8 cellular contexts compared by ENCODE assay signal in genomic region chr9:109641079-109641659, GRCh38.
DNase-seq lines count a peak whose midpoint lies in the region; ATAC-seq and TF ChIP-seq lines count a peak whose summit lies in the region.

No MANE protein-coding gene starts in this region.

- no peak overlapping the region for H4K91ac ChIP-seq in IMR-90 (ENCODE audit: insufficient read depth, low read depth, low read length)

- H2BK5ac ChIP-seq in IMR-90 (ENCODE audit: low read depth, low read length, poor library complexity, severe bottlenecking), result no peak overlapping the region

- H3K18ac ChIP-seq in IMR-90 (ENCODE audit: low read depth, low read length), result no peak overlapping the region

- CTCF ChIA-PET in IMR-90 (lab: Yijun Ruan, JAX), result no interaction called here

- H4K8ac ChIP-seq in IMR-90 (ENCODE audit: low read depth in 2 of 2, low read length in 2 of 2), result no peak overlapping the region

- no peak overlapping the region for H3K4ac ChIP-seq in IMR-90 (ENCODE audit: low read depth, low read length)

- peak overlapping the region; percentile 60 for H3K4me2 ChIP-seq in IMR-90 (ENCODE audit: low read depth, low read length)

- TF ChIP-seq RAD21 in IMR-90 (IDR thresholded peaks at IDR 0.05; ENCODE audit: low read length), result no peak

- H3K4me1 ChIP-seq in IMR-90 (ENCODE audit: control insufficient read depth, insufficient read depth, low read length), result peaks cover 3% of the 10 kb centered on the region; the same call in 1 of the 2 replicates
- peaks cover 0 to 18% (median 17%) of the 10 kb centered on the region in 5 donors for H3K4me1 ChIP-seq in subcutaneous abdominal adipose tissue (ENCODE audit: control insufficient read depth in 5 of 5, insufficient read depth in 5 of 5, low read length in 5 of 5)

- H3K9ac ChIP-seq in IMR-90 (ENCODE audit: low read depth, low read length) (no peak overlapping the region), subcutaneous abdominal adipose tissue (ENCODE audit: low read length in 5 of 5) (no peak overlapping the region)

- DNase-seq in IMR-90, result no peak
- no peak for DNase-seq in astrocyte of the spinal cord (ENCODE audit: low read depth, low spot score)
- no peak for DNase-seq in left lobe of liver (ENCODE audit: low spot score)
- DNase-seq in SW480 (ENCODE audit: low spot score), result no peak
- DNase-seq in stimulated activated naive CD4-positive, alpha-beta T cell (lab: John Stamatoyannopoulos, UW), result no peak
- no peak for DNase-seq in DMS 273 treated with DMSO at 0.1 percent for 48 hours (lab: John Stamatoyannopoulos, UW)

- TF ChIP-seq POLR2A in IMR-90 (IDR thresholded peaks at IDR 0.05; ENCODE audit: low read depth, low read length), result no peak

- H2AK9ac ChIP-seq in IMR-90 (replicated peaks; ENCODE audit: low read depth, low read length, poor library complexity), result no peak overlapping the region

- TF ChIP-seq CTCF in IMR-90 (conservative IDR thresholded peaks at IDR 0.05; ENCODE audit: low read depth, low read length) (no peak), astrocyte of the spinal cord (IDR thresholded peaks at IDR 0.05; ENCODE audit: low read depth, low read length) (no peak)

- dilution Hi-C loops in IMR-90 (cut with HindIII; ENCODE audit: low sequenced_read_pairs, unreplicated experiment), result no loop called here

- no peaks in the 10 kb centered on the region for H3K9me1 ChIP-seq in IMR-90 (ENCODE audit: insufficient read depth, low read length)

- no peaks in the 10 kb centered on the region for H4K20me1 ChIP-seq in IMR-90 (ENCODE audit: insufficient read depth, low read length)

- H2AK5ac ChIP-seq in IMR-90 (ENCODE audit: low read depth, low read length), result no peak overlapping the region

- in situ Hi-C loops in IMR-90 (cut with MboI; ENCODE audit: low sequenced_read_pairs) (no loop called here), astrocyte of the spinal cord (cut with HindIII; ENCODE audit: low sequenced_read_pairs) (no loop called here)

- H3K27me3 ChIP-seq in IMR-90 (ENCODE audit: control insufficient read depth, insufficient read depth, low read length) (peaks cover 63% of the 10 kb centered on the region), subcutaneous abdominal adipose tissue (ENCODE audit: control insufficient read depth in 5 of 5, insufficient read depth in 4 of 5, low read length in 5 of 5) (peaks cover 0 to 31% (median 14%) of the 10 kb centered on the region in 5 donors)

- intact Hi-C loops in IMR-90 (cut with micrococcal nuclease), result no loop called here

- no peak overlapping the region for H3K27ac ChIP-seq in IMR-90 (ENCODE audit: insufficient read depth, low read length)
- H3K27ac ChIP-seq in subcutaneous abdominal adipose tissue (ENCODE audit: low read depth, low read length), result no peak overlapping the region

- H3K79me1 ChIP-seq in IMR-90 (ENCODE audit: low read depth in 1 of 2, low read length in 2 of 2), result no peaks in the 10 kb centered on the region

- 24% methylated on average over 8 of the region's 19 CpGs; no CpG with 5 or more reads in 1 of the 2 experiments for WGBS in IMR-90 (ENCODE audit: extremely low coverage in 2 of 2, insufficient read length in 1 of 2), 2 experiments

- no peak overlapping the region for H3K14ac ChIP-seq in IMR-90 (replicated peaks; ENCODE audit: low read depth, low read length)

- peak overlapping the region; percentile 85 for H2AFZ ChIP-seq in IMR-90 (replicated peaks; ENCODE audit: low read length, poor library complexity)

- no TSS peak for BruUV-seq in IMR-90 (replicated peaks; lab: Mats Ljungman, UMichigan)

- H2BK120ac ChIP-seq in IMR-90 (ENCODE audit: low read depth, low read length), result no peak overlapping the region

- peak overlapping the region; percentile 31; the same call in 1 of the 2 replicates for H3K4me3 ChIP-seq in IMR-90 (ENCODE audit: insufficient read depth, low read depth, low read length)
- H3K4me3 ChIP-seq in astrocyte of the spinal cord (ENCODE audit: low read depth, low read length), result peak overlapping the region; percentile 35
- peak overlapping the region; percentile 51 to 71 (median 64) for H3K4me3 ChIP-seq in subcutaneous abdominal adipose tissue (ENCODE audit: low read depth in 1 of 5, low read length in 5 of 5)

- no peak overlapping the region for H2BK20ac ChIP-seq in IMR-90 (ENCODE audit: low read depth, low read length)

- H4K5ac ChIP-seq in IMR-90 (ENCODE audit: low read depth, low read length), result no peak overlapping the region

- no peak for ATAC-seq in IMR-90 (ENCODE audit: low read depth)
- ATAC-seq in left lobe of liver, result peak; percentile 8
- no peak for ATAC-seq in GM19035 (IDR thresholded peaks at IDR 0.05; ENCODE audit: unreplicated experiment)

- 0 out of 2 replicates have a peak overlapping the region, but pooled peaks have one; percentile 27 for H3K23ac ChIP-seq in IMR-90 (ENCODE audit: low read depth, low read length)

- H3K9me3 ChIP-seq in IMR-90 (ENCODE audit: control insufficient read depth, insufficient read depth, low read length) (peaks cover 2% of the 10 kb centered on the region; the same call in 1 of the 2 replicates), subcutaneous abdominal adipose tissue (ENCODE audit: control insufficient read depth in 5 of 5, low read length in 5 of 5) (peaks cover 0 to 8% (median 4%) of the 10 kb centered on the region in 5 donors)

- POLR2A ChIA-PET in IMR-90 (lab: Charles Lee; ENCODE audit: unreplicated experiment), result no interaction called here

- H3K36me3 ChIP-seq in IMR-90 (ENCODE audit: control insufficient read depth, insufficient read depth, low read length) (no peaks in the 10 kb centered on the region), subcutaneous abdominal adipose tissue (ENCODE audit: control insufficient read depth in 5 of 5, insufficient read depth in 5 of 5, low read length in 5 of 5) (no peaks in the 10 kb centered on the region)

- no peak overlapping the region for H2BK15ac ChIP-seq in IMR-90 (ENCODE audit: low read depth, low read length)

- no peak overlapping the region for H3K56ac ChIP-seq in IMR-90 (ENCODE audit: extremely low read depth, insufficient read depth, low read length)

TF ChIP-seq in IMR-90, 13 proteins besides CTCF, POLR2A, EP300 and RAD21:
- TF ChIP-seq RFX5 (IDR thresholded peaks at IDR 0.05; ENCODE audit: low read depth, low read length) (no peak), MAFK (IDR thresholded peaks at IDR 0.05; ENCODE audit: low read depth, low read length) (no peak), MXI1 (IDR thresholded peaks at IDR 0.05; ENCODE audit: borderline replicate concordance, low read depth, low read length) (no peak), NFE2L2 (IDR thresholded peaks at IDR 0.05; ENCODE audit: low read depth, low read length) (no peak), CHD1 (IDR thresholded peaks at IDR 0.05; ENCODE audit: low read depth, low read length) (no peak), FOS (IDR thresholded peaks at IDR 0.05; ENCODE audit: low read depth, low read length) (no peak), MAZ (IDR thresholded peaks at IDR 0.05; ENCODE audit: borderline replicate concordance, low read depth, low read length) (no peak), USF2 (IDR thresholded peaks at IDR 0.05; ENCODE audit: low read depth, low read length) (no peak), SMC3 (IDR thresholded peaks at IDR 0.05; ENCODE audit: low read depth, low read length) (no peak), RCOR1 (IDR thresholded peaks at IDR 0.05; ENCODE audit: insufficient replicate concordance, low read length) (no peak), ELK1 (IDR thresholded peaks at IDR 0.05; ENCODE audit: borderline replicate concordance, low read depth, low read length) (no peak), BHLHE40 (IDR thresholded peaks at IDR 0.05; ENCODE audit: low read depth, low read length) (no peak), CEBPB (IDR thresholded peaks at IDR 0.05; ENCODE audit: low read depth, low read length) (no peak)
